8 cellular contexts compared by ENCODE assay signal in the genomic region with DNA sequence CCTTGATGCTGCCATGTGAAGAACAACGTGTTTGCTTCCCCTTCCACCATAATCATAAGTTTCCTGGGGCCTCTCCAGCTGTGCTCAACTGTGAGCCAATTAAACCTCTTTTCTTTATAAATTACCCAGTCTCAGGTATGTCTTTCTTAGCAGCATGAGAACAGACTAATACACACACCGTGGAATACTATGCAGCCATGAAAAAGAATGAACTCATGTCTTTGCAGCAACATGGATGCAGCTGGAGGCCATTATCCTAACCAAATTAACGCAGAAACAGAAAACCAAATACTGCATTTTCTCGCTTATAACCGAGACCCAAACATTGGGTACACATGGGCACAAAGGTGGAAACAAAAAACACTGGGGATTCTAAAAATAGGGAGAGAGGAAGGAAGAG.
"Had no signal": no experiment of that assay in that cellular context is flagged by ENCODE, and none has a peak within 500 bp of the region (broad histone marks: within the 10 kb centered on the region; RNA-seq: fewer than 3 reads in every experiment).

No MANE protein-coding gene starts in this region.

- DNase-seq: GDM1, GF-D8 had no signal

- FAIRE-seq: G401.6, GM12878, GM12891, GM12892, GM18507, GM19239 had no signal

- ATAC-seq: GM12878 had no signal

- H3K4me3 ChIP-seq: GM12878 had no signal
